8 cellular contexts compared by ENCODE assay signal in genomic region chr17:68600123-68600880, GRCh38. TPM values are rescaled to one million over a fixed set of nuclear protein-coding genes. Genes with fewer than 3 reads are reported as not detected.
DNase-seq lines count a peak whose midpoint lies in the region; ATAC-seq and TF ChIP-seq lines count a peak whose summit lies in the region.

No MANE protein-coding gene starts in this region.

- H3K27me3 ChIP-seq in liver (ENCODE audit: control insufficient read depth in 4 of 4, insufficient read depth in 4 of 4, low read length in 3 of 4) (no peaks in the 10 kb centered on the region), thymus (ENCODE audit: control insufficient read depth, insufficient read depth) (peaks cover 55% of the 10 kb centered on the region)

- H3K4me1 ChIP-seq in liver (ENCODE audit: control insufficient read depth in 4 of 4, insufficient read depth in 4 of 4, low read length in 3 of 4) (peaks cover 10 to 37% (median 26%) of the 10 kb centered on the region in 4 donors), thymus (ENCODE audit: control insufficient read depth, insufficient read depth, low read length) (no peaks in the 10 kb centered on the region)

- no peaks in the 10 kb centered on the region for H3K9me3 ChIP-seq in liver (ENCODE audit: control insufficient read depth in 4 of 4, low read length in 3 of 4)
- H3K9me3 ChIP-seq in thymus (ENCODE audit: control insufficient read depth): no peaks in the 10 kb centered on the region

- peak overlapping the region; percentile 81 to 89 for H3K27ac ChIP-seq in liver (ENCODE audit: low read depth in 1 of 2, low read length in 2 of 2)
- peak overlapping the region; percentile 42 for H3K27ac ChIP-seq in thymus (ENCODE audit: low read depth)

- TF ChIP-seq CTCF in choroid plexus epithelial cell (conservative IDR thresholded peaks at IDR 0.05; ENCODE audit: low read depth, low read length): peak; percentile 23
- peak; percentile 40 for TF ChIP-seq CTCF in liver (IDR thresholded peaks at IDR 0.05; ENCODE audit: low read depth, low read length, missing input control)

- DNase-seq in AG20443 (ENCODE audit: low spot score) (peak; percentile 67), NCI-H2171 (lab: John Stamatoyannopoulos, UW) (peak; percentile 23), choroid plexus epithelial cell (ENCODE audit: low read depth) (no peak), NK-92 (lab: John Stamatoyannopoulos, UW; ENCODE audit: unreplicated experiment) (no peak)

- TF ChIP-seq RAD21 in liver (IDR thresholded peaks at IDR 0.05): peak; percentile 63 to 66

- ATAC-seq in GM19328 (IDR thresholded peaks at IDR 0.05; ENCODE audit: unreplicated experiment) (no peak), GM18519 (IDR thresholded peaks at IDR 0.05; ENCODE audit: low FRiP score, unreplicated experiment) (no peak)

- H3K4me3 ChIP-seq in choroid plexus epithelial cell (ENCODE audit: low read depth, low read length) (peak overlapping the region; percentile 37), liver (ENCODE audit: low read depth in 1 of 3, low read length in 3 of 3) (peak overlapping the region; percentile 83 to 96 (median 91)), thymus (ENCODE audit: low read length) (peak overlapping the region; percentile 40)

- under 1% methylated on average over 79 of the region's 79 CpGs for WGBS in liver
- WGBS in thymus: 2% methylated on average over 79 of the region's 79 CpGs

- H3K9ac ChIP-seq in liver (ENCODE audit: low read depth in 1 of 2, low read length in 2 of 2): peak overlapping the region; percentile 71 to 95

- H3K36me3 ChIP-seq in liver (ENCODE audit: control insufficient read depth in 4 of 4, insufficient read depth in 3 of 4, low read depth in 1 of 4, low read length in 3 of 4) (no peaks in the 10 kb centered on the region), thymus (ENCODE audit: control insufficient read depth, insufficient read depth) (no peaks in the 10 kb centered on the region)

TF ChIP-seq in liver, 16 proteins besides CTCF, POLR2A, EP300 and RAD21:
- TF ChIP-seq JUND (IDR thresholded peaks at IDR 0.05) (no peak), FOXA2 (IDR thresholded peaks at IDR 0.05) (no peak), MAX (IDR thresholded peaks at IDR 0.05) (no peak), NR2F2 (IDR thresholded peaks at IDR 0.05) (no peak), YY1 (IDR thresholded peaks at IDR 0.05) (no peak), GABPA (IDR thresholded peaks at IDR 0.05 in 1 of 2, conservative IDR thresholded peaks at IDR 0.05 in 1 of 2) (no peak), REST (IDR thresholded peaks at IDR 0.05) (no peak), EGR1 (IDR thresholded peaks at IDR 0.05; ENCODE audit: low read depth in 2 of 2) (no peak), ZBTB33 (IDR thresholded peaks at IDR 0.05) (no peak), TAF1 (conservative IDR thresholded peaks at IDR 0.05) (no peak), ATF3 (IDR thresholded peaks at IDR 0.05) (no peak), HNF4A (conservative IDR thresholded peaks at IDR 0.05) (no peak), FOXA1 (IDR thresholded peaks at IDR 0.05) (no peak), HNF4G (IDR thresholded peaks at IDR 0.05) (no peak)

RNA-seq across cellular contexts. Expression of gene FAM20A, which starts 0.9 kb away (rescaled TPM):
- 10 to 100 TPM; 14.9 to 72.0 TPM for total RNA-seq in liver
- polyA plus RNA-seq in liver: 10 to 100 TPM; 54.4 to 62.8 TPM
- polyA plus RNA-seq in thymus: 35.3 TPM

Comparison
In these comparisons a context has a peak if more than half of its experiments do, and no peak if none do; other contexts are left out.
1. DNase-seq: peak in AG20443 (single experiment) and NCI-H2171 (single experiment); none in choroid plexus epithelial cell (single experiment) and NK-92 (single experiment).
2. H3K4me3 ChIP-seq: peak in every context shown above with its lines; median percentile 91 in liver; 40 in thymus; 37 in choroid plexus epithelial cell.